9 cellular contexts compared by ENCODE assay signal in genomic region chr18:75408554-75409506, GRCh38. TPM values are rescaled to one million over a fixed set of nuclear protein-coding genes. Genes with fewer than 3 reads are reported as not detected.
DNase-seq lines count a peak whose midpoint lies in the region; ATAC-seq and TF ChIP-seq lines count a peak whose summit lies in the region.
"Had no signal": no experiment of that assay in that cellular context is flagged by ENCODE, and none has a peak within 500 bp of the region (broad histone marks: within the 10 kb centered on the region; RNA-seq: fewer than 3 reads in every experiment).

No MANE protein-coding gene starts in this region.

- no peaks in the 10 kb centered on the region for H3K36me3 Mint-ChIP-seq in stimulated activated effector memory CD8-positive, alpha-beta T cell treated with anti-CD3 and anti-CD28 coated beads, Interleukin-12 subunit alpha, Interleukin-12 subunit beta, amount 100 ng/mL, for 72 hours

- no peaks in the 10 kb centered on the region for H3K9me3 ChIP-seq in Karpas-422 (ENCODE audit: low read length)

- H3K9me2 ChIP-seq in Karpas-422 (replicated peaks; ENCODE audit: insufficient read depth, low read length), result no peaks in the 10 kb centered on the region

- ATAC-seq in stimulated activated effector memory CD8-positive, alpha-beta T cell treated with anti-CD3 and anti-CD28 coated beads, Interleukin-12 subunit alpha, Interleukin-12 subunit beta, amount 100 ng/mL, for 72 hours, result peak; percentile 98

- H3K4me1 Mint-ChIP-seq in stimulated activated effector memory CD8-positive, alpha-beta T cell treated with anti-CD3 and anti-CD28 coated beads, Interleukin-12 subunit alpha, Interleukin-12 subunit beta, amount 100 ng/mL, for 72 hours, result peaks cover 12% of the 10 kb centered on the region

- H3K9ac ChIP-seq in Karpas-422 (ENCODE audit: low read length), result no peak overlapping the region
- H3K9ac ChIP-seq: parathyroid adenoma had no signal

- no peak overlapping the region for H3K27ac Mint-ChIP-seq in stimulated activated effector memory CD8-positive, alpha-beta T cell treated with anti-CD3 and anti-CD28 coated beads, Interleukin-12 subunit alpha, Interleukin-12 subunit beta, amount 100 ng/mL, for 72 hours

- in situ Hi-C loops in SK-MEL-5 (cut with HindIII; ENCODE audit: low pct_unique_long_range_greater_than_20kb, low sequenced_read_pairs), result no loop called here

- H3K27me3 ChIP-seq in Karpas-422 (ENCODE audit: low read length), result no peaks in the 10 kb centered on the region

- H3K36me3 ChIP-seq in Karpas-422 (ENCODE audit: insufficient read depth, low read length), result no peaks in the 10 kb centered on the region

- H4K20me1 ChIP-seq in Karpas-422 (ENCODE audit: insufficient read depth, low read depth, low read length), result no peaks in the 10 kb centered on the region

- no peak overlapping the region for H3K27ac ChIP-seq in Karpas-422 (ENCODE audit: low read length)
- H3K27ac ChIP-seq: parathyroid adenoma had no signal

- H3K4me2 ChIP-seq in Karpas-422 (ENCODE audit: low read depth, low read length, poor library complexity, severe bottlenecking), result no peak overlapping the region

- DNase-seq in activated T-cell treated with anti-CD3 and anti-CD28 coated beads for 24 hours (ENCODE audit: low read depth) (peak; percentile 32), activated T-cell treated with anti-CD3 and anti-CD28 coated beads for 4 hours (no peak), SK-MEL-5 (ENCODE audit: low read depth, low spot score) (peak; percentile 15), fibroblast of pulmonary artery (ENCODE audit: low read depth) (peak; percentile 84), Karpas-422 (no peak), NCI-H1048 (lab: John Stamatoyannopoulos, UW) (no peak)
- DNase-seq in stimulated activated effector memory CD8-positive, alpha-beta T cell treated with anti-CD3 and anti-CD28 coated beads, Interleukin-12 subunit alpha, Interleukin-12 subunit beta, amount 100 ng/mL, for 72 hours (ENCODE audit: low spot score in 2 of 2), result peak; percentile 9 to 56
- no peak for DNase-seq in activated CD4-positive, CD25-positive, alpha-beta regulatory T cell (lab: John Stamatoyannopoulos, UW)

- H3K79me2 ChIP-seq in Karpas-422 (ENCODE audit: low read length), result no peaks in the 10 kb centered on the region
- H3K79me2 ChIP-seq: parathyroid adenoma had no signal

- no peak overlapping the region for H3K4me3 Mint-ChIP-seq in stimulated activated effector memory CD8-positive, alpha-beta T cell treated with anti-CD3 and anti-CD28 coated beads, Interleukin-12 subunit alpha, Interleukin-12 subunit beta, amount 100 ng/mL, for 72 hours

- H3K4me3 ChIP-seq in fibroblast of pulmonary artery (replicated peaks; ENCODE audit: low read depth, low read length), result no peak overlapping the region
- H3K4me3 ChIP-seq in Karpas-422 (ENCODE audit: low read length), result no peak overlapping the region

- TF ChIP-seq CTCF in fibroblast of pulmonary artery (IDR thresholded peaks at IDR 0.05; ENCODE audit: low read length, missing control alignments), result no peak

- H2AFZ ChIP-seq in Karpas-422 (ENCODE audit: low read length), result no peak overlapping the region
- H2AFZ ChIP-seq: parathyroid adenoma had no signal

- no peaks in the 10 kb centered on the region for H3K9me3 Mint-ChIP-seq in stimulated activated effector memory CD8-positive, alpha-beta T cell treated with anti-CD3 and anti-CD28 coated beads, Interleukin-12 subunit alpha, Interleukin-12 subunit beta, amount 100 ng/mL, for 72 hours

- H3K4me1 ChIP-seq in Karpas-422 (ENCODE audit: low read length), result no peaks in the 10 kb centered on the region
- H3K4me1 ChIP-seq: parathyroid adenoma had no signal

RNA-seq across cellular contexts. Expression of gene SMIM21, which starts 18.7 kb away (rescaled TPM):
- not detected in 2 replicates for total RNA-seq in SK-MEL-5 (2014; rRNA removed; shearing (Covaris generic))
- not detected in 2 replicates for polyA plus RNA-seq in SK-MEL-5 (2015; cell fraction: cytosol; rRNA removed)
- not detected in 2 replicates for polyA plus RNA-seq in SK-MEL-5 (2015; cell fraction: nucleus; rRNA removed)
- total RNA-seq in Karpas-422 (2014; rRNA removed; shearing (Covaris generic); ENCODE audit: low replicate concordance), result not detected in 2 replicates

Comparison
In these comparisons a context has a peak if more than half of its experiments do, and no peak if none do; other contexts are left out.
1. DNase-seq: peak in activated T-cell treated with anti-CD3 and anti-CD28 coated beads for 24 hours (single experiment), SK-MEL-5 (single experiment), fibroblast of pulmonary artery (single experiment) and stimulated activated effector memory CD8-positive, alpha-beta T cell treated with anti-CD3 and anti-CD28 coated beads, Interleukin-12 subunit alpha, Interleukin-12 subunit beta, amount 100 ng/mL, for 72 hours (2 of 2); none in activated T-cell treated with anti-CD3 and anti-CD28 coated beads for 4 hours (single experiment), Karpas-422 (single experiment), NCI-H1048 (single experiment) and activated CD4-positive, CD25-positive, alpha-beta regulatory T cell (0 of 4).